In the genomic region with DNA sequence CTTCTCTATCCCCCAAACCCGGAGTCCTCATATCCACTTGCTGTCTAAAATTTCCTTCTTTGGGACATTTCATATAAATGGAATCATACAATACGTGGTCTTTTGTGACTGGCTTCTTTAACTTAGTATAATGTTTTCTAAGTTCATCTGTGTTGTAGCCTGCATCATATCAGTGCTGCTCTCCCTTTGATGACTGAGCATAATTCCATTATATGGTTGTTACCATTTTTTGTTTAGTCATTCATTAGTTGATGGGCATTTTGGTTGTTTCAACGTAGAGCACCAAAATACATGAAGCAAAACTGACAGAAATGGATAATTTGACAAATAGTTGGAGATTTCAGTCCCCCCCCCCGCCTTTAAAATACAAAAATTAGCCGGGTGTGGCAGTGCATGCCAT, we compare ENCODE assay signal across 36 cellular contexts.
"Had no signal": no experiment of that assay in that cellular context is flagged by ENCODE, and none has a peak within 500 bp of the region (broad histone marks: within the 10 kb centered on the region; RNA-seq: fewer than 3 reads in every experiment).

No MANE protein-coding gene starts in this region.

- H3K27me3 ChIP-seq: adrenal gland, body of pancreas, brain microvascular endothelial cell, breast epithelium had no signal

- H3K4me3 ChIP-seq: adrenal gland, body of pancreas, breast epithelium had no signal

- H3K9me3 Mint-ChIP-seq: activated CD4-positive, alpha-beta T cell treated with anti-CD3 and anti-CD28 coated beads, Interleukin-2, amount 10 ng/mL, durations not matched to agents 24 days and 14 days; activated T-helper 1 cell treated with anti-CD3 and anti-CD28 coated beads, Interleukin-12 subunit alpha, Interleukin-12 subunit beta, Interleukin-2, Interleukin-4 antibody, amounts not matched to agents 30 ng/mL and 10 ng/mL and 1 ng/mL, durations not matched to agents 14 hours and 24 hours and 36 hours; T-helper 2 cell treated with Interferon-gamma antibody and Interleukin-4, amounts not matched to agents 5 μg/mL and 100 μg/mL, for 36 hours had no signal

- DNase-seq: activated B cell treated with CpG ODN at 0.5 μM for 24 hours; activated CD4-positive, alpha-beta memory T cell treated with anti-CD3 and anti-CD28 coated beads for 36 hours; activated CD4-positive, alpha-beta T cell treated with anti-CD3 and anti-CD28 coated beads for 4 hours; activated CD4-positive, alpha-beta T cell treated with anti-CD3 and anti-CD28 coated beads, Interleukin-2, amount 10 ng/mL, durations not matched to agents 24 days and 14 days; activated CD4-positive, alpha-beta T cell treated with anti-CD3 and anti-CD28 coated beads, Interleukin-2, amount 50 U/mL, for 1 hour; activated CD4-positive, alpha-beta T cell treated with anti-CD3 and anti-CD28 coated beads, Interleukin-2, amount 50 U/mL, for 4 hours; activated CD4-positive, CD25-positive, alpha-beta regulatory T cell treated with anti-CD3 and anti-CD28 coated beads, Interleukin-2, amount 50 U/mL, for 72 hours; activated CD8-positive, alpha-beta memory T cell treated with anti-CD3 and anti-CD28 coated beads, Interleukin-2, amount 50 U/mL, for 4 hours; activated CD8-positive, alpha-beta T cell treated with anti-CD3 and anti-CD28 coated beads for 36 hours; activated effector memory CD4-positive, alpha-beta T cell treated with anti-CD3 and anti-CD28 coated beads, Interleukin-2, amount 50 U/mL, for 16 hours; activated gamma-delta T cell treated with Interleukin-2 at 50 U/mL for 16 hours; activated naive CD4-positive, alpha-beta T cell; activated naive CD4-positive, alpha-beta T cell treated with anti-CD3 and anti-CD28 coated beads for 36 hours; activated naive CD4-positive, alpha-beta T cell treated with anti-CD3 and anti-CD28 coated beads, Interleukin-2, amount 50 U/mL, for 16 hours; activated naive CD8-positive, alpha-beta T cell treated with anti-CD3 and anti-CD28 coated beads for 36 hours; activated T-cell treated with anti-CD3 and anti-CD28 coated beads for 4 hours; activated T-cell treated with anti-CD3 and anti-CD28 coated beads, Interleukin-2, amount 50 U/mL, for 1 hour; activated T-cell treated with anti-CD3 and anti-CD28 coated beads, Interleukin-2, amount 50 U/mL, for 4 hours; activated T-cell treated with anti-CD3 and anti-CD28 coated beads, Interleukin-2, amount 50 U/mL, for 72 hours; adrenal gland; amniotic stem cell; aorta; body of pancreas; brain microvascular endothelial cell; central memory CD4-positive, alpha-beta T cell; T-helper 2 cell; T-helper 9 cell had no signal

- H3K27me3 Mint-ChIP-seq: activated B cell treated with CpG ODN at 0.5 μM for 24 hours; activated CD4-positive, alpha-beta memory T cell treated with anti-CD3 and anti-CD28 coated beads for 36 hours; activated CD4-positive, alpha-beta T cell treated with anti-CD3 and anti-CD28 coated beads, Interleukin-2, amount 10 ng/mL, durations not matched to agents 24 days and 14 days; activated CD8-positive, alpha-beta T cell treated with anti-CD3 and anti-CD28 coated beads for 36 hours; activated naive CD8-positive, alpha-beta T cell treated with anti-CD3 and anti-CD28 coated beads for 36 hours; activated T-helper 17 cell treated with anti-CD3 and anti-CD28 coated beads, Interleukin-2, amount 50 U/mL, for 72 hours had no signal

- FAIRE-seq: astrocyte, colon, TTC549 had no signal

- ATAC-seq: activated CD8-positive, alpha-beta T cell treated with anti-CD3 and anti-CD28 coated beads for 36 hours; activated naive CD4-positive, alpha-beta T cell treated with anti-CD3 and anti-CD28 coated beads, Interleukin-2, amount 50 U/mL, for 72 hours; activated T-cell treated with anti-CD3 and anti-CD28 coated beads, Interleukin-2, amount 50 U/mL, for 4 hours; activated T-cell treated with anti-CD3 and anti-CD28 coated beads, Interleukin-2, amount 50 U/mL, for 72 hours; activated T-helper 17 cell treated with anti-CD3 and anti-CD28 coated beads, Interleukin-2, amount 50 U/mL, for 72 hours; body of pancreas had no signal

- H3K27ac Mint-ChIP-seq: activated B cell treated with CpG ODN at 0.5 μM for 24 hours; activated CD4-positive, alpha-beta memory T cell treated with anti-CD3 and anti-CD28 coated beads for 36 hours; activated CD4-positive, alpha-beta T cell treated with anti-CD3 and anti-CD28 coated beads, Interleukin-2, amount 10 ng/mL, durations not matched to agents 24 days and 14 days; activated CD8-positive, alpha-beta T cell treated with anti-CD3 and anti-CD28 coated beads for 36 hours; activated naive CD4-positive, alpha-beta T cell treated with anti-CD3 and anti-CD28 coated beads for 36 hours; activated naive CD4-positive, alpha-beta T cell treated with anti-CD3 and anti-CD28 coated beads, Interleukin-2, amount 50 U/mL, for 72 hours; activated naive CD8-positive, alpha-beta T cell treated with anti-CD3 and anti-CD28 coated beads for 36 hours; activated T-helper 1 cell treated with anti-CD3 and anti-CD28 coated beads, Interleukin-12 subunit alpha, Interleukin-12 subunit beta, Interleukin-2, Interleukin-4 antibody, amounts not matched to agents 30 ng/mL and 10 ng/mL and 1 ng/mL, durations not matched to agents 14 hours and 24 hours and 36 hours; activated T-helper 17 cell treated with anti-CD3 and anti-CD28 coated beads, Interleukin-2, amount 50 U/mL, for 72 hours; T-helper 2 cell treated with Interferon-gamma antibody and Interleukin-4, amounts not matched to agents 5 μg/mL and 100 μg/mL, for 36 hours had no signal

- H3K36me3 ChIP-seq: adrenal gland, brain microvascular endothelial cell, breast epithelium had no signal

- H3K4me3 Mint-ChIP-seq: activated B cell treated with CpG ODN at 0.5 μM for 24 hours; activated CD4-positive, alpha-beta memory T cell treated with anti-CD3 and anti-CD28 coated beads for 36 hours; activated CD4-positive, alpha-beta T cell treated with anti-CD3 and anti-CD28 coated beads, Interleukin-2, amount 10 ng/mL, durations not matched to agents 24 days and 14 days; activated CD8-positive, alpha-beta T cell treated with anti-CD3 and anti-CD28 coated beads for 36 hours; activated naive CD4-positive, alpha-beta T cell treated with anti-CD3 and anti-CD28 coated beads for 36 hours; activated naive CD8-positive, alpha-beta T cell treated with anti-CD3 and anti-CD28 coated beads for 36 hours; activated T-cell treated with anti-CD3 and anti-CD28 coated beads, Interleukin-2, amount 50 U/mL, for 4 hours; activated T-cell treated with anti-CD3 and anti-CD28 coated beads, Interleukin-2, amount 50 U/mL, for 72 hours; activated T-helper 1 cell treated with anti-CD3 and anti-CD28 coated beads, Interleukin-12 subunit alpha, Interleukin-12 subunit beta, Interleukin-2, Interleukin-4 antibody, amounts not matched to agents 30 ng/mL and 10 ng/mL and 1 ng/mL, durations not matched to agents 14 hours and 24 hours and 36 hours; activated T-helper 17 cell treated with anti-CD3 and anti-CD28 coated beads, Interleukin-2, amount 50 U/mL, for 72 hours; T-helper 2 cell treated with Interferon-gamma antibody and Interleukin-4, amounts not matched to agents 5 μg/mL and 100 μg/mL, for 36 hours had no signal

- H3K9me3 ChIP-seq: body of pancreas, breast epithelium had no signal

- H3K27ac ChIP-seq: adrenal gland, body of pancreas, brain microvascular endothelial cell, VCaP had no signal
